In the genomic region with DNA sequence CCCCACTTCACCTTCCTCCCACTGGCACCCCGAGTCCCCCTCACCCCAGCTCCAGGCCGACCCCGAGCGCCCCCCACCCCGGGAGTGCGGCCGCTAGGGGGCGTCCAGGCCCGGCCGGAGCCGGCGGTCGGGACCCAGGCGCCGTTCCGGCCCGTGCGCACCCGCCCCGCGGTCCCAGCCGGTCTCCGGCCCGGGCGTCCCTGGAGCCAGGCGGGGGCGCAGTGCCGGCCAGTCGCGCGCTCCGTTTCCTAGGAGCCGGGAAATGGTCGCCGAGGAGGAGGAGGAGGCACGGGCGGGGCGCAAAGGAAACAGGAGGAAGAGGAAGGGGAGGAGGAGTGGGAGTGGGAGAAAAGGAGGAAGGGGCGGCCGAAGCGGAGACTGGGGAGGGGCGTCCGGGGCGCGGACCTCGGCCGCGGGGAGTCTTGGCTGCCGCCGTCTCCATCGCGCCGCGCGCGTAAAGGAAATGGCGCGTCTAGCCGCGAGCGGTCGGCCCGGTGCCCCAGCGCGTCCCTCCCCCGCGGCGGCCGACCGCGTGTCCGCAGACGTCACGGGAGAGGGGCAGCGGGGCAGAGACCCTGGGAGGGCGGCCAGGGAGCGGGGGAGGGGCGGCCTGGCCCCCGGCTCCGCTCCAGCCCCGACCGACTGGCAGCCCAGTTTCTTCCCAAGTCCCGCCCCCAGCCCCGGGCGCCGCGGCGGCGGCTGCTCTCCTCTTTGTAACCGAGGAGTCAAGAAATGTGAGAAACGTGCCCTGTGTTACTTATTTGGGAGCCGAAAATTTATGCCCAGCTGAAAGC, we compare ENCODE assay signal across 8 cellular contexts. TPM values are rescaled to one million over a fixed set of nuclear protein-coding genes. Genes with fewer than 3 reads are reported as not detected.
DNase-seq lines count a peak whose midpoint lies in the region; ATAC-seq and TF ChIP-seq lines count a peak whose summit lies in the region.

No MANE protein-coding gene starts in this region.

- peak overlapping the region; percentile 77 for H2AFZ ChIP-seq in KMS-11 (ENCODE audit: low read depth)

- no peaks in the 10 kb centered on the region for H3K36me3 ChIP-seq in DOHH2 (ENCODE audit: control insufficient read depth, low read length)
- no peaks in the 10 kb centered on the region for H3K36me3 ChIP-seq in KMS-11 (ENCODE audit: insufficient read depth)
- H3K36me3 ChIP-seq in SJSA1: no peaks in the 10 kb centered on the region
- no peaks in the 10 kb centered on the region for H3K36me3 ChIP-seq in ascending aorta

- H3K27me3 ChIP-seq in DOHH2 (ENCODE audit: control insufficient read depth, low read length) (peaks cover 11% of the 10 kb centered on the region; the same call in 1 of the 2 replicates), KMS-11 (ENCODE audit: insufficient read depth, low read depth) (no peaks in the 10 kb centered on the region), SJSA1 (replicated peaks) (peaks cover 74% of the 10 kb centered on the region), ascending aorta (no peaks in the 10 kb centered on the region), right cardiac atrium (ENCODE audit: control insufficient read depth, insufficient read depth) (no peaks in the 10 kb centered on the region)

- H3K36me3 Mint-ChIP-seq in progenitor cell of endocrine pancreas (ENCODE audit: insufficient read depth): peaks cover 3% of the 10 kb centered on the region

- peak overlapping the region; percentile 48; the same call in 1 of the 2 replicates for H3K4me3 ChIP-seq in DOHH2 (ENCODE audit: low read length)
- no peak overlapping the region for H3K4me3 ChIP-seq in KMS-11 (IDR thresholded peaks at IDR 0.05; ENCODE audit: insufficient read depth, low read depth, low read length)
- H3K4me3 ChIP-seq in SJSA1: peak overlapping the region; percentile 45
- H3K4me3 ChIP-seq in ascending aorta: peak overlapping the region; percentile 77 to 93
- H3K4me3 ChIP-seq in right cardiac atrium (ENCODE audit: low read length): peak overlapping the region; percentile 72

- H4K20me1 ChIP-seq in DOHH2 (ENCODE audit: control insufficient read depth, insufficient read depth, low read depth, low read length) (no peaks in the 10 kb centered on the region), KMS-11 (ENCODE audit: insufficient read depth) (no peaks in the 10 kb centered on the region)

- H3K79me2 ChIP-seq in DOHH2 (ENCODE audit: control insufficient read depth, low read length) (no peaks in the 10 kb centered on the region), KMS-11 (ENCODE audit: insufficient read depth, low read depth) (no peaks in the 10 kb centered on the region)

- ATAC-seq in right cardiac atrium (peak; percentile 85 to 87), GM21360 (IDR thresholded peaks at IDR 0.05; ENCODE audit: unreplicated experiment) (no peak), HG03520 (IDR thresholded peaks at IDR 0.05; ENCODE audit: unreplicated experiment) (no peak)

- no peaks in the 10 kb centered on the region for H3K9me3 Mint-ChIP-seq in progenitor cell of endocrine pancreas (ENCODE audit: low read depth)

- H3K9me2 ChIP-seq in DOHH2 (replicated peaks; ENCODE audit: control insufficient read depth, low read length): no peaks in the 10 kb centered on the region

- H3F3A ChIP-seq in DOHH2 (ENCODE audit: control insufficient read depth, insufficient read depth): no peaks in the 10 kb centered on the region

- peak overlapping the region; percentile 44 for H3K4me2 ChIP-seq in DOHH2 (ENCODE audit: low read length)
- peak overlapping the region; percentile 85 for H3K4me2 ChIP-seq in KMS-11

- intact Hi-C loops in ascending aorta (cut with DNase I) (loop anchor here (1.0 to 10.0 kb wide), 6 partner anchors 25 to 1469 kb away; a partner anchor contains a TSS), right cardiac atrium (cut with DNase I) (loop anchor here in 3 of 4 donors (5.0 to 10.0 kb wide), 2 partner anchors 109 to 202 kb away; no protein-coding TSS in a partner anchor)

- H3K4me3 Mint-ChIP-seq in progenitor cell of endocrine pancreas (ENCODE audit: low read depth): peak overlapping the region; percentile 88

- TF ChIP-seq CTCF in DOHH2 (IDR thresholded peaks at IDR 0.05; ENCODE audit: low read depth, low read length, poor library complexity, severe bottlenecking) (peak; percentile 78), KMS-11 (conservative IDR thresholded peaks at IDR 0.05; ENCODE audit: low read depth, low read length) (peak; percentile 94), ascending aorta (IDR thresholded peaks at IDR 0.05) (peak; percentile 69 to 83 (median 77)), progenitor cell of endocrine pancreas (IDR thresholded peaks at IDR 0.05; ENCODE audit: unreplicated experiment) (peak; percentile 94)

- peak; percentile 52 to 62 for DNase-seq in SJSA1 (ENCODE audit: low read depth in 1 of 2, low spot score in 2 of 2)
- peak in 1 of 2 donors; percentile 88 for DNase-seq in ascending aorta (ENCODE audit: low spot score in 2 of 2)
- DNase-seq in right cardiac atrium: peak; percentile 90 to 95 (median 95)
- peak; percentile 88 for DNase-seq in progenitor cell of endocrine pancreas (ENCODE audit: low spot score, unreplicated experiment)

- H3K27ac Mint-ChIP-seq in progenitor cell of endocrine pancreas: peak overlapping the region; percentile 93

- peaks cover 6% of the 10 kb centered on the region for H3K4me1 Mint-ChIP-seq in progenitor cell of endocrine pancreas (ENCODE audit: low read depth)

- under 1% methylated on average over 91 of the region's 92 CpGs for WGBS in right cardiac atrium

- H3K27me3 Mint-ChIP-seq in progenitor cell of endocrine pancreas: peaks cover 11% of the 10 kb centered on the region

- H3K4me1 ChIP-seq in DOHH2 (ENCODE audit: control insufficient read depth, low read length) (no peaks in the 10 kb centered on the region), KMS-11 (ENCODE audit: low read depth, poor library complexity, severe bottlenecking) (peaks cover 6% of the 10 kb centered on the region), SJSA1 (replicated peaks) (peaks cover 17% of the 10 kb centered on the region), ascending aorta (peaks cover 4 to 6% of the 10 kb centered on the region in 2 donors), right cardiac atrium (ENCODE audit: control insufficient read depth, insufficient read depth, low read length) (peaks cover 2% of the 10 kb centered on the region)

- no peak overlapping the region for H3K27ac ChIP-seq in DOHH2 (ENCODE audit: low read depth, low read length)
- peak overlapping the region; percentile 83 for H3K27ac ChIP-seq in KMS-11
- peak overlapping the region; percentile 41 for H3K27ac ChIP-seq in SJSA1
- H3K27ac ChIP-seq in ascending aorta: peak overlapping the region; percentile 93 to 96
- H3K27ac ChIP-seq in right cardiac atrium (ENCODE audit: low read length): peak overlapping the region; percentile 81

- peak overlapping the region; percentile 98 for H3K9ac ChIP-seq in KMS-11

- H3K9me3 ChIP-seq in DOHH2 (ENCODE audit: control insufficient read depth, insufficient read depth, low read length) (no peaks in the 10 kb centered on the region), SJSA1 (replicated peaks) (0 out of 2 replicates have a peak, but pooled peaks cover 6% of the 10 kb centered on the region), ascending aorta (no peaks in the 10 kb centered on the region), right cardiac atrium (ENCODE audit: control insufficient read depth, low read length) (no peaks in the 10 kb centered on the region)

RNA-seq across cellular contexts. Expression of a gene that starts 1.1 kb away (rescaled TPM):
- total RNA-seq in SJSA1 (2014; rRNA removed; shearing (Covaris generic)): 3.0 and 4.3 TPM in 2 replicates
- total RNA-seq in ascending aorta (57.3 TPM), right cardiac atrium (10 to 100 TPM; 10.6 to 14.6 (median 12.7) TPM), progenitor cell of endocrine pancreas (61.3 TPM in 2 replicates)
- polyA plus RNA-seq in right cardiac atrium: 10.3 TPM

Comparison
In these comparisons a context has a peak if more than half of its experiments do, and no peak if none do; other contexts are left out.
1. ATAC-seq: peak in right cardiac atrium (2 of 2); none in GM21360 (single experiment) and HG03520 (single experiment).
2. Peak in every context shown above with its lines, with median percentiles within 50 percentile points of each other: CTCF ChIP-seq.